In the genomic region with DNA sequence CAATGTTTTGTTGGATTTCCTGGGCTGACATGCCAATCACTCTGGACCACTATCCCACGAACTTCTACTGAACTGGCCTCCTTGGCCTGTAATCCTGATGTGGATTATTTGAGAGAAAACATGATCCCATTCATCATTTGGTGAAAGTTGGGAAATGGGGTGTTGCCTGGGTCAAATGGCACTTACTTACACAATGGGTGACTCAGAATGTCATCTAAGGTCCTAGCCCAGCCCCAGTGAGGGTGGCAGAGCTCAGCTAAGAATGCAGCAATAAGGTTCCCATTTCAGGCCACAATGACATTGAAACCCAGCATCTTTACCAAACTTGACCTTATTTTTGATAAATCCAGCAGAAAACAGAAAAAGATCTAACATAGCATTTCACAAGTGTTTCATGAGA, we compare ENCODE assay signal across 22 cellular contexts. TPM values are rescaled to one million over a fixed set of nuclear protein-coding genes. Genes with fewer than 3 reads are reported as not detected.
DNase-seq lines count a peak whose midpoint lies in the region; ATAC-seq and TF ChIP-seq lines count a peak whose summit lies in the region.
"Had no signal": no experiment of that assay in that cellular context is flagged by ENCODE, and none has a peak within 500 bp of the region (broad histone marks: within the 10 kb centered on the region; RNA-seq: fewer than 3 reads in every experiment).

No MANE protein-coding gene starts in this region.

- DNase-seq in AG08395 (ENCODE audit: low spot score) (peak; percentile 27), GM23248 (peak; percentile 35), SKM-1 (lab: John Stamatoyannopoulos, UW; ENCODE audit: unreplicated experiment) (peak; percentile 6), NCI-H345 (lab: John Stamatoyannopoulos, UW) (no peak), dermis blood vessel endothelial cell (no peak), KBM-7 (no peak)
- DNase-seq: Caco-2; CD4-positive, CD25-positive, alpha-beta regulatory T cell; DMS153; HFFc6; Kasumi-1; NCI-H146; NCI-H2081; NCI-H510A treated with DMSO at 0.1 percent for 48 hours; NCI-H82 had no signal

- no peak for TF ChIP-seq POLR2A in gastroesophageal sphincter (IDR thresholded peaks at IDR 0.05)

- no peak overlapping the region for H3K4me2 ChIP-seq in GM23248 (ENCODE audit: unreplicated experiment)

- H3K27me3 ChIP-seq in GM23248 (replicated peaks; ENCODE audit: insufficient read depth): peaks cover 24% of the 10 kb centered on the region
- peaks cover 35% of the 10 kb centered on the region for H3K27me3 ChIP-seq in gastroesophageal sphincter
- H3K27me3 ChIP-seq: SJSA1 had no signal

- H3K27ac ChIP-seq in GM23248 (no peak overlapping the region), gastroesophageal sphincter (no peak overlapping the region)
- H3K27ac ChIP-seq: RWPE1, SJSA1 had no signal

- H3K36me3 ChIP-seq in GM23248 (ENCODE audit: low read depth) (no peaks in the 10 kb centered on the region), gastroesophageal sphincter (no peaks in the 10 kb centered on the region)
- H3K36me3 ChIP-seq: SJSA1 had no signal

- H4K20me1 ChIP-seq in GM23248 (ENCODE audit: insufficient read depth): no peaks in the 10 kb centered on the region

- no peak for TF ChIP-seq EP300 in gastroesophageal sphincter (IDR thresholded peaks at IDR 0.05)

- no peaks in the 10 kb centered on the region for H3K79me2 ChIP-seq in GM23248 (ENCODE audit: insufficient read depth)

- no peak overlapping the region for H3K9ac ChIP-seq in GM23248

- H3K9me3 ChIP-seq in GM23248 (ENCODE audit: low read depth) (no peaks in the 10 kb centered on the region), gastroesophageal sphincter (no peaks in the 10 kb centered on the region)
- H3K9me3 ChIP-seq: Caco-2, SJSA1 had no signal

- no peak overlapping the region for H2AFZ ChIP-seq in GM23248

- H3K4me1 ChIP-seq in GM23248 (ENCODE audit: insufficient read depth): no peaks in the 10 kb centered on the region
- H3K4me1 ChIP-seq in gastroesophageal sphincter: peaks cover 0 to 17% (median 0%) of the 10 kb centered on the region in 3 donors
- H3K4me1 ChIP-seq: Caco-2, SJSA1 had no signal

- in situ Hi-C loops in GM23248 (cut with MboI) (loop anchor here (10.0 kb wide), 1 partner anchor 370 kb away; no protein-coding TSS in a partner anchor), KBM-7 (cut with MboI; ENCODE audit: low pct_unique_long_range_greater_than_20kb, low sequenced_read_pairs) (no loop called here)

- peak; percentile 18 for ATAC-seq in gastroesophageal sphincter

- WGBS in GM23248 (ENCODE audit: low coverage in 1 of 2, low lambda C conversion rate in 2 of 2, missing lambda C conversion rate in 2 of 2), 2 experiments: 18% methylated on average over 1 of the region's 1 CpG
- 40% methylated on average over 1 of the region's 1 CpG; no CpG with 5 or more reads in 1 of the 2 donors for WGBS in gastroesophageal sphincter (ENCODE audit: low coverage in 1 of 2), 2 donors

- H3F3A ChIP-seq in GM23248 (ENCODE audit: insufficient read depth): no peaks in the 10 kb centered on the region

- no peak for TF ChIP-seq CTCF in gastroesophageal sphincter (IDR thresholded peaks at IDR 0.05)

- H3K9me2 ChIP-seq in GM23248 (ENCODE audit: insufficient read depth): no peaks in the 10 kb centered on the region

- H3K4me3 ChIP-seq in GM23248 (no peak overlapping the region), gastroesophageal sphincter (no peak overlapping the region)
- H3K4me3 ChIP-seq: SJSA1 had no signal

RNA-seq across cellular contexts. Expression of a gene that starts 8.0 kb away (rescaled TPM):
- total RNA-seq in GM23248 (2014; rRNA removed; shearing (Covaris generic)): not detected in 2 replicates
- polyA plus RNA-seq in GM23248 (2016; fragmentation: Nextera tagmentation; extraction: Ambion mirVana): not detected in 2 replicates
- total RNA-seq in gastroesophageal sphincter: 1 to 10 TPM in 1 of 4 donors, under 1 TPM in 3; 0.35 to 2.5 (median 0.73) TPM
- under 0.01 TPM in 1 of 2 replicates, not detected in the other for total RNA-seq in dermis blood vessel endothelial cell
- total RNA-seq: A673, Caco-2, H4, HFFc6, HT-29, OCI-LY7 had no signal

RNA-seq across cellular contexts. Expression of a gene that starts 19.5 kb away (rescaled TPM):
- not detected in 2 replicates for total RNA-seq in GM23248 (2014; rRNA removed; shearing (Covaris generic))
- not detected in 2 replicates for polyA plus RNA-seq in GM23248 (2016; fragmentation: Nextera tagmentation; extraction: Ambion mirVana)
- total RNA-seq in gastroesophageal sphincter (1 to 10 TPM in 2 of 4 donors, under 1 TPM in 2; 0.50 to 3.0 (median 1.2) TPM), dermis blood vessel endothelial cell (0.74 and 4.6 TPM in 2 replicates)
- total RNA-seq: A673, H4, OCI-LY7, SJSA1 had no signal

Comparison
In these comparisons a context has a peak if more than half of its experiments do, and no peak if none do; other contexts are left out.
1. DNase-seq: peak in AG08395 (single experiment), GM23248 (single experiment) and SKM-1 (single experiment); none in NCI-H345 (single experiment), dermis blood vessel endothelial cell (single experiment) and KBM-7 (single experiment).